Comparison of ENCODE assay signal across 8 cellular contexts in genomic region chr10:64041185-64041988, GRCh38.
DNase-seq lines count a peak whose midpoint lies in the region; ATAC-seq and TF ChIP-seq lines count a peak whose summit lies in the region.

No MANE protein-coding gene starts in this region.

- no peaks in the 10 kb centered on the region for H3K79me2 ChIP-seq in DOHH2 (ENCODE audit: control insufficient read depth, low read length)

- H3K4me1 ChIP-seq in DOHH2 (ENCODE audit: control insufficient read depth, low read length) (peaks cover 4% of the 10 kb centered on the region; the same call in 1 of the 2 replicates), foreskin keratinocyte (no peaks in the 10 kb centered on the region), suprapubic skin (peaks cover 10% of the 10 kb centered on the region)

- no peaks in the 10 kb centered on the region for H3K9me2 ChIP-seq in DOHH2 (replicated peaks; ENCODE audit: control insufficient read depth, low read length)

- ATAC-seq in GM21723 (IDR thresholded peaks at IDR 0.05; ENCODE audit: unreplicated experiment) (peak; percentile 95), foreskin keratinocyte (peak; percentile 86)

- H3K9me3 ChIP-seq in DOHH2 (ENCODE audit: control insufficient read depth, insufficient read depth, low read length) (no peaks in the 10 kb centered on the region), suprapubic skin (no peaks in the 10 kb centered on the region)

- in situ Hi-C loops in KBM-7 (cut with MboI; ENCODE audit: low pct_unique_long_range_greater_than_20kb, low sequenced_read_pairs) = no loop called here

- no peak for TF ChIP-seq EP300 in suprapubic skin (IDR thresholded peaks at IDR 0.05)

- no peak overlapping the region for H3K27ac ChIP-seq in DOHH2 (ENCODE audit: low read depth, low read length)
- H3K27ac ChIP-seq in foreskin keratinocyte = no peak overlapping the region
- H3K27ac ChIP-seq in suprapubic skin = no peak overlapping the region

- TF ChIP-seq CTCF in DOHH2 (IDR thresholded peaks at IDR 0.05; ENCODE audit: low read depth, low read length, poor library complexity, severe bottlenecking) = peak; percentile 99
- peak; percentile 100 for TF ChIP-seq CTCF in foreskin keratinocyte (conservative IDR thresholded peaks at IDR 0.05)
- peak; percentile 90 to 94 for TF ChIP-seq CTCF in suprapubic skin (IDR thresholded peaks at IDR 0.05)

- WGBS in suprapubic skin = 11% methylated on average over 12 of the region's 43 CpGs

- no peaks in the 10 kb centered on the region for H4K20me1 ChIP-seq in DOHH2 (ENCODE audit: control insufficient read depth, insufficient read depth, low read depth, low read length)

- H3K36me3 ChIP-seq in DOHH2 (ENCODE audit: control insufficient read depth, low read length) (no peaks in the 10 kb centered on the region), suprapubic skin (no peaks in the 10 kb centered on the region)

- no peaks in the 10 kb centered on the region for H3K27me3 ChIP-seq in DOHH2 (ENCODE audit: control insufficient read depth, low read length)
- H3K27me3 ChIP-seq in foreskin keratinocyte = no peaks in the 10 kb centered on the region
- H3K27me3 ChIP-seq in suprapubic skin = no peaks in the 10 kb centered on the region

- H3K4me3 ChIP-seq in DOHH2 (ENCODE audit: low read length) (no peak overlapping the region), suprapubic skin (peak overlapping the region; percentile 36)

- H3K4me2 ChIP-seq in DOHH2 (ENCODE audit: low read length) = 0 out of 2 replicates have a peak overlapping the region, but pooled peaks have one; percentile 12

- TF ChIP-seq POLR2A in suprapubic skin (IDR thresholded peaks at IDR 0.05) = no peak

- H3F3A ChIP-seq in DOHH2 (ENCODE audit: control insufficient read depth, insufficient read depth) = no peaks in the 10 kb centered on the region

- DNase-seq in KBM-7 (peak; percentile 82), SHP77 (lab: John Stamatoyannopoulos, UW) (peak; percentile 52 to 56), foreskin keratinocyte (peak; percentile 42 to 59), occipital lobe (lab: John Stamatoyannopoulos, UW) (peak; percentile 47), suprapubic skin (ENCODE audit: low spot score in 2 of 2) (peak; percentile 68 to 84)
- peak; percentile 91 for DNase-seq in activated effector memory CD4-positive, alpha-beta T cell treated with anti-CD3 and anti-CD28 coated beads, Interleukin-2, amount 50 U/mL, for 16 hours
